ENCODE assay signal across 8 cellular contexts in genomic region chr10:110138197-110138812, GRCh38.
DNase-seq lines count a peak whose midpoint lies in the region; ATAC-seq, FAIRE-seq and TF ChIP-seq lines count a peak whose summit lies in the region.

No MANE protein-coding gene starts in this region.

- H3K27ac Mint-ChIP-seq in MCF 10A (ENCODE audit: low read depth, unreplicated experiment), result no peak overlapping the region

- H3K27me3 ChIP-seq in thoracic aorta (replicated peaks; ENCODE audit: insufficient read depth), result no peaks in the 10 kb centered on the region

- H3K4me1 Mint-ChIP-seq in MCF 10A (ENCODE audit: insufficient read depth, unreplicated experiment), result peaks cover 14% of the 10 kb centered on the region

- no peaks in the 10 kb centered on the region for H3K9me3 Mint-ChIP-seq in MCF 10A (ENCODE audit: unreplicated experiment)

- no peaks in the 10 kb centered on the region for H3K27me3 Mint-ChIP-seq in MCF 10A (ENCODE audit: insufficient read depth, unreplicated experiment)

- peak; percentile 47 for TF ChIP-seq CTCF in AG09309 (IDR thresholded peaks at IDR 0.05; ENCODE audit: control insufficient read depth, insufficient read depth, low read depth, low read length, missing control alignments)
- peak; percentile 37; the same call in 1 of the 2 replicates for TF ChIP-seq CTCF in GM12875 (IDR thresholded peaks at IDR 0.05; ENCODE audit: borderline replicate concordance, insufficient read depth, low read depth, low read length)
- peak; percentile 37 for TF ChIP-seq CTCF in MCF 10A (IDR thresholded peaks at IDR 0.05; ENCODE audit: unreplicated experiment)
- peak; percentile 48 for TF ChIP-seq CTCF in kidney (IDR thresholded peaks at IDR 0.05; ENCODE audit: borderline replicate concordance, extremely low read depth, insufficient read depth)
- TF ChIP-seq CTCF in thoracic aorta (IDR thresholded peaks at IDR 0.05), result peak; percentile 68

- no TSS peak for BruUV-seq in MCF 10A (replicated peaks; lab: Mats Ljungman, UMichigan)

- no peak overlapping the region for H3K4me3 Mint-ChIP-seq in MCF 10A (ENCODE audit: unreplicated experiment)

- peak; percentile 35 for DNase-seq in AG09309 (ENCODE audit: low read depth)
- peak; percentile 14 for DNase-seq in NCI-H748 treated with DMSO at 0.1 percent for 48 hours (lab: John Stamatoyannopoulos, UW)
- DNase-seq in MCF 10A (ENCODE audit: unreplicated experiment), result peak; percentile 73
- no peak for DNase-seq in kidney
- DNase-seq in thoracic aorta (ENCODE audit: low spot score), result no peak

- H3K4me1 ChIP-seq in kidney (ENCODE audit: control insufficient read depth in 1 of 2, insufficient read depth in 1 of 2, low read depth in 1 of 2, low read length in 2 of 2), result peaks cover 10 to 12% of the 10 kb centered on the region in 2 donors
- peaks cover 10 to 12% of the 10 kb centered on the region in 2 donors for H3K4me1 ChIP-seq in thoracic aorta (ENCODE audit: control insufficient read depth in 1 of 2, low read depth in 2 of 2)

- H3K9me3 ChIP-seq in kidney (ENCODE audit: control insufficient read depth in 1 of 2, low read length in 2 of 2) (no peaks in the 10 kb centered on the region), thoracic aorta (no peaks in the 10 kb centered on the region)

- intact Hi-C loops in MCF 10A (cut with micrococcal nuclease), result loop anchor here (1.0 kb wide), 2 partner anchors 73 to 83 kb away; no protein-coding TSS in a partner anchor
- intact Hi-C loops in kidney (cut with DNase I), result loop anchor here (10.0 kb wide), 2 partner anchors 66 to 146 kb away; partner anchors contain the start of gene MXI1

- H3K9ac ChIP-seq in kidney (ENCODE audit: low read length in 2 of 2), result no peak overlapping the region

- CTCF ChIA-PET in MCF 10A (lab: Yijun Ruan, JAX), result interaction anchor here (0.6 to 8.8 kb wide), 46 partner anchors 9 to 643 kb away, joined by 3 to 120 read pairs (median 4); partner anchors contain the start of genes MXI1 and SMNDC1

- peak; percentile 46 for ATAC-seq in HG03196 (IDR thresholded peaks at IDR 0.05; ENCODE audit: unreplicated experiment)
- peak; percentile 53 for ATAC-seq in thoracic aorta (ENCODE audit: insufficient number of reproducible peaks, low FRiP score, low read depth)
- no peak for ATAC-seq in GM19455 (IDR thresholded peaks at IDR 0.05; ENCODE audit: unreplicated experiment)

- H3K36me3 ChIP-seq in kidney (ENCODE audit: control insufficient read depth in 1 of 2, insufficient read depth in 2 of 2, low read length in 2 of 2) (peaks cover 0 to 3% of the 10 kb centered on the region in 2 donors), thoracic aorta (no peaks in the 10 kb centered on the region)

- peak; percentile 88 for FAIRE-seq in kidney (lab: Jason Lieb, UNC)

- peaks cover under 1% of the 10 kb centered on the region for H3K36me3 Mint-ChIP-seq in MCF 10A (ENCODE audit: insufficient read depth, unreplicated experiment)

- H3K4me3 ChIP-seq in AG09309 (ENCODE audit: control insufficient read depth, low read depth, low read length) (no peak overlapping the region), GM12875 (ENCODE audit: low read depth, low read length) (no peak overlapping the region), kidney (ENCODE audit: low read length in 2 of 2) (no peak overlapping the region), thoracic aorta (no peak overlapping the region)

- H3K27ac ChIP-seq in kidney (ENCODE audit: low read depth in 2 of 2, low read length in 2 of 2) (no peak overlapping the region), thoracic aorta (no peak overlapping the region)

- POLR2A ChIA-PET in MCF 10A (lab: Yijun Ruan, JAX), result interaction anchor here (0.7 to 2.2 kb wide), 16 partner anchors 9 to 250 kb away, joined by 3 to 59 read pairs (median 5); partner anchors contain the start of genes MXI1 and SMNDC1

Comparison
In these comparisons a context has a peak if more than half of its experiments do, and no peak if none do; other contexts are left out.
1. DNase-seq: peak in AG09309 (single experiment), NCI-H748 treated with DMSO at 0.1 percent for 48 hours (single experiment) and MCF 10A (single experiment); none in kidney (single experiment) and thoracic aorta (single experiment).
2. Peak in every context shown above with its lines, with median percentiles within 50 percentile points of each other: CTCF ChIP-seq.